In the genomic region with DNA sequence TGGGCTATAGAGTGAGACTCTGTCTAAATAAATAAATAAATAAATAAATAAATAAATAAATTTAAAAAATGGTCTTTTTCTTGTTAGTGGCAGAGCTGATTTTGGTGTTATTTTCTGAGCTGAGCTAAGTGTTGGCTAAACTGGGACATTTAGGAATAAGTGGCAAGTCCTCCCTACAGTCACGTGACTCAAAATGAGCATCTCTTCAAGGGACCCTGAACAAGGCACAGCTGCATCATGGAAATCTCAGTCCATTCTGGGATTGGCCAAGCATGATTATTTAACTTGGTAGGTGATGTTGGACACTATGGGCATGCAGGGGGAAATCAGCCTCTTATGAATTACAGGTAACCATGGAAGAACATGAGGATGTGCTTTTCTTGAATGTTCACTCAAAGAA, we compare ENCODE assay signal across 1 cellular context.
A peak's percentile ranks its signal among the peaks of the same experiment; 100 is the strongest.
TF ChIP-seq lines count a peak whose summit lies in the region.

No MANE protein-coding gene starts in this region.

TF ChIP-seq in K562, 482 proteins besides CTCF, POLR2A, EP300 and RAD21 (continued from another document):
- TF ChIP-seq, protein P1, sequence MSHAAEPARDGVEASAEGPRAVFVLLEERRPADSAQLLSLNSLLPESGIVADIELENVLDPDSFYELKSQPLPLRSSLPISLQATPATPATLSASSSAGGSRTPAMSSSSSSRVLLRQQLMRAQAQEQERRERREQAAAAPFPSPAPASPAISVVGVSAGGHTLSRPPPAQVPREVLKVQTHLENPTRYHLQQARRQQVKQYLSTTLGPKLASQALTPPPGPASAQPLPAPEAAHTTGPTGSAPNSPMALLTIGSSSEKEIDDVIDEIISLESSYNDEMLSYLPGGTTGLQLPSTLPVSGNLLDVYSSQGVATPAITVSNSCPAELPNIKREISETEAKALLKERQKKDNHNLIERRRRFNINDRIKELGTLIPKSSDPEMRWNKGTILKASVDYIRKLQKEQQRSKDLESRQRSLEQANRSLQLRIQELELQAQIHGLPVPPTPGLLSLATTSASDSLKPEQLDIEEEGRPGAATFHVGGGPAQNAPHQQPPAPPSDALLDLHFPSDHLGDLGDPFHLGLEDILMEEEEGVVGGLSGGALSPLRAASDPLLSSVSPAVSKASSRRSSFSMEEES (CRISPR knock-in tag; IDR thresholded peaks at IDR 0.05), result peak; percentile 78
- peak; percentile 54; the same call in 1 of the 2 replicates for TF ChIP-seq RAD51 (IDR thresholded peaks at IDR 0.05; ENCODE audit: borderline replicate concordance, low read depth)
